8 cellular contexts compared by ENCODE assay signal in genomic region chr15:72227720-72228119, GRCh38. TPM values are rescaled to one million over a fixed set of nuclear protein-coding genes. Genes with fewer than 3 reads are reported as not detected.
DNase-seq lines count a peak whose midpoint lies in the region; TF ChIP-seq lines count a peak whose summit lies in the region.

No MANE protein-coding gene starts in this region.

- H3K9me3 ChIP-seq in hepatocyte (ENCODE audit: low read depth) (no peaks in the 10 kb centered on the region), uterus (no peaks in the 10 kb centered on the region)

- H4K20me1 ChIP-seq in hepatocyte (ENCODE audit: insufficient read depth, poor library complexity, severe bottlenecking), result peaks cover 10% of the 10 kb centered on the region

- peak overlapping the region; percentile 97 for H3K27ac Mint-ChIP-seq in activated CD4-positive, alpha-beta memory T cell treated with anti-CD3 and anti-CD28 coated beads, Interleukin-2, amount 10 ng/mL, durations not matched to agents 7 days and 5 days

- H3K4me1 Mint-ChIP-seq in activated CD4-positive, alpha-beta memory T cell treated with anti-CD3 and anti-CD28 coated beads, Interleukin-2, amount 10 ng/mL, durations not matched to agents 7 days and 5 days, result peaks cover 66% of the 10 kb centered on the region

- H2AFZ ChIP-seq in hepatocyte, result no peak overlapping the region

- H3K27me3 ChIP-seq in hepatocyte, result no peaks in the 10 kb centered on the region
- no peaks in the 10 kb centered on the region for H3K27me3 ChIP-seq in uterus

- peak overlapping the region; percentile 86 for H3K4me2 ChIP-seq in hepatocyte

- H3K27ac ChIP-seq in hepatocyte (peak overlapping the region; percentile 95), uterus (peak overlapping the region; percentile 93 to 98)

- no peaks in the 10 kb centered on the region for H3K9me3 Mint-ChIP-seq in activated CD4-positive, alpha-beta memory T cell treated with anti-CD3 and anti-CD28 coated beads, Interleukin-2, amount 10 ng/mL, durations not matched to agents 7 days and 5 days

- H3K27me3 Mint-ChIP-seq in activated CD4-positive, alpha-beta memory T cell treated with anti-CD3 and anti-CD28 coated beads, Interleukin-2, amount 10 ng/mL, durations not matched to agents 7 days and 5 days, result no peaks in the 10 kb centered on the region

- DNase-seq in stimulated activated CD4-positive, alpha-beta T cell treated with anti-CD3 and anti-CD28 coated beads, Interleukin-4, amount 100 ng/mL, for 24 hours, result peak; percentile 30
- DNase-seq in stimulated activated CD4-positive, alpha-beta T cell treated with anti-CD3 and anti-CD28 coated beads, Interleukin-4, amount 100 ng/mL, for 1 hour, result no peak
- no peak for DNase-seq in activated CD4-positive, alpha-beta memory T cell treated with anti-CD3 and anti-CD28 coated beads, Interleukin-2, amount 10 ng/mL, durations not matched to agents 7 days and 5 days
- no peak for DNase-seq in hepatocyte (ENCODE audit: low spot score)
- no peak for DNase-seq in uterus
- no peak for DNase-seq in COR-L47 (lab: John Stamatoyannopoulos, UW)
- no peak for DNase-seq in iPS-NIHi7 (ENCODE audit: extremely low spot score)
- DNase-seq in NAMALWA (ENCODE audit: low spot score), result no peak

- H3K4me3 Mint-ChIP-seq in activated CD4-positive, alpha-beta memory T cell treated with anti-CD3 and anti-CD28 coated beads, Interleukin-2, amount 10 ng/mL, durations not matched to agents 7 days and 5 days, result peak overlapping the region; percentile 100

- CTCF ChIA-PET in activated CD4-positive, alpha-beta memory T cell treated with anti-CD3 and anti-CD28 coated beads, Interleukin-2, amount 10 ng/mL, durations not matched to agents 7 days and 5 days (lab: Charles Lee), result interaction anchor here (0.6 to 3.9 kb wide), 15 partner anchors 10 to 1731 kb away, joined by 3 to 30 read pairs (median 5); partner anchors contain the start of genes ARIH1 and GRAMD2A

- no peak overlapping the region for H3K4me3 ChIP-seq in hepatocyte
- no peak overlapping the region for H3K4me3 ChIP-seq in uterus

- H3K36me3 Mint-ChIP-seq in activated CD4-positive, alpha-beta memory T cell treated with anti-CD3 and anti-CD28 coated beads, Interleukin-2, amount 10 ng/mL, durations not matched to agents 7 days and 5 days (ENCODE audit: low read depth), result peaks cover 60% of the 10 kb centered on the region

- H3K4me1 ChIP-seq in hepatocyte (ENCODE audit: insufficient read depth), result peaks cover 35% of the 10 kb centered on the region
- peaks cover 6 to 10% of the 10 kb centered on the region in 2 donors for H3K4me1 ChIP-seq in uterus

- TF ChIP-seq POLR2A in uterus (IDR thresholded peaks at IDR 0.05), result no peak

- intact Hi-C loops in uterus (cut with DNase I; ENCODE audit: low total_unique reads), result no loop called here

- POLR2A ChIA-PET in activated CD4-positive, alpha-beta memory T cell treated with anti-CD3 and anti-CD28 coated beads, Interleukin-2, amount 10 ng/mL, durations not matched to agents 7 days and 5 days (lab: Charles Lee), result interaction anchor here (0.8 to 6.7 kb wide), 11 partner anchors 11 to 248 kb away, joined by 4 to 109 read pairs (median 19); partner anchors contain the start of genes ARIH1, GRAMD2A, HEXA and PARP6

- no peaks in the 10 kb centered on the region for H3K36me3 ChIP-seq in hepatocyte (replicated peaks; ENCODE audit: insufficient read depth, low read depth)
- H3K36me3 ChIP-seq in uterus, result no peaks in the 10 kb centered on the region

- H3K79me2 ChIP-seq in hepatocyte, result peaks cover 72% of the 10 kb centered on the region

- TF ChIP-seq CTCF in hepatocyte (IDR thresholded peaks at IDR 0.05; ENCODE audit: poor library complexity) (no peak), uterus (IDR thresholded peaks at IDR 0.05) (no peak)

- no peaks in the 10 kb centered on the region for H3K9me2 ChIP-seq in hepatocyte (replicated peaks; ENCODE audit: insufficient read depth)

- 90% methylated on average over 4 of the region's 4 CpGs for WGBS in hepatocyte (ENCODE audit: low lambda C conversion rate, missing lambda C conversion rate)

RNA-seq across cellular contexts. Expression of gene PKM, which starts 3.3 kb away (rescaled TPM):
- total RNA-seq in activated CD4-positive, alpha-beta memory T cell treated with anti-CD3 and anti-CD28 coated beads, Interleukin-2, amount 10 ng/mL, durations not matched to agents 7 days and 5 days, result 1,000 to 10,000 TPM; 1,064 to 1,081 TPM
- total RNA-seq in hepatocyte, result 314 and 332 TPM in 2 replicates
- 376 and 403 TPM in 2 replicates for polyA plus RNA-seq in hepatocyte
- total RNA-seq in uterus, result 100 to 1,000 TPM; 101 to 443 (median 191) TPM

RNA-seq across cellular contexts. Expression of gene GRAMD2A, which starts 30.1 kb away (rescaled TPM):
- not detected for total RNA-seq in activated CD4-positive, alpha-beta memory T cell treated with anti-CD3 and anti-CD28 coated beads, Interleukin-2, amount 10 ng/mL, durations not matched to agents 7 days and 5 days
- total RNA-seq in hepatocyte (2.2 and 4.4 TPM in 2 replicates), uterus (1 to 10 TPM in 1 of 4 donors, under 1 TPM in 1, not detected in 2; 0.67 to 4.1 TPM)
- polyA plus RNA-seq in hepatocyte, result 4.6 and 7.9 TPM in 2 replicates

RNA-seq across cellular contexts. Expression of gene PARP6, which starts 44.6 kb away (rescaled TPM):
- 10 to 100 TPM; 58.8 to 65.0 TPM for total RNA-seq in activated CD4-positive, alpha-beta memory T cell treated with anti-CD3 and anti-CD28 coated beads, Interleukin-2, amount 10 ng/mL, durations not matched to agents 7 days and 5 days
- total RNA-seq in hepatocyte (37.6 and 57.1 TPM in 2 replicates), uterus (100 to 1,000 TPM in 1 of 4 donors, 10 to 100 TPM in 3; 32.1 to 111 (median 55.6) TPM)
- 61.4 and 77.4 TPM in 2 replicates for polyA plus RNA-seq in hepatocyte
